ENCODE assay signal across 8 cellular contexts in genomic region chrX:53081925-53082772, GRCh38. TPM values are rescaled to one million over a fixed set of nuclear protein-coding genes. Genes with fewer than 3 reads are reported as not detected.
A peak's percentile ranks its signal among the peaks of the same experiment; 100 is the strongest.
DNase-seq lines count a peak whose midpoint lies in the region; ATAC-seq and TF ChIP-seq lines count a peak whose summit lies in the region.

TSS of gene TSPYL2 (plus strand) at chrX:53082367. CDS start at chrX:53082499, 132 bp downstream.

- TF ChIP-seq CTCF in GM13976 (IDR thresholded peaks at IDR 0.05; ENCODE audit: borderline replicate concordance, control extremely low read depth, extremely low read depth, insufficient read depth, missing control alignments) (no peak), upper lobe of right lung (IDR thresholded peaks at IDR 0.05) (no peak)

- in situ Hi-C loops in GM13976 (cut with MboI; ENCODE audit: low sequenced_read_pairs, unreplicated experiment): no loop called here

- ATAC-seq in HG02870 (IDR thresholded peaks at IDR 0.05; ENCODE audit: unreplicated experiment) (peak; percentile 89), left cardiac atrium (peak; percentile 96 to 97), upper lobe of right lung (peak; percentile 97)

- no peaks in the 10 kb centered on the region for H3K4me1 ChIP-seq in upper lobe of right lung

- no peaks in the 10 kb centered on the region for H3K27me3 ChIP-seq in upper lobe of right lung

- peak within 1 kb of the TSS; percentile 89 for H3K27ac ChIP-seq in upper lobe of right lung

- peak within 1 kb of the TSS; percentile 63 for H3K4me3 ChIP-seq in upper lobe of right lung

- peaks cover 15% of the 10 kb centered on the region for H3K36me3 ChIP-seq in upper lobe of right lung

- H3K9me3 ChIP-seq in upper lobe of right lung: no peaks in the 10 kb centered on the region

- intact Hi-C loops in T-helper 1 cell treated with Interleukin-12 subunit alpha and Interleukin-12 subunit beta and Interleukin-4 antibody, amounts not matched to agents 30 ng/mL and 1 ng/mL, for 36 hours (cut with micrococcal nuclease): loop anchor here (1.0 to 10.0 kb wide), 9 partner anchors 11 to 1923 kb away; partner anchors contain the start of genes APEX2, HUWE1, PHF8 and RIBC1
- intact Hi-C loops in left cardiac atrium (cut with DNase I) (no loop called here), posterior vena cava (cut with DNase I) (no loop called here), upper lobe of right lung (cut with DNase I) (no loop called here)

- DNase-seq in GM13976 (ENCODE audit: low spot score) (peak; percentile 93), NCI-H146 treated with DMSO at 0.1 percent for 48 hours (lab: John Stamatoyannopoulos, UW; ENCODE audit: unreplicated experiment) (peak; percentile 90), amniotic epithelial cell (ENCODE audit: low read depth) (peak; percentile 97), left cardiac atrium (peak; percentile 93), posterior vena cava (ENCODE audit: low spot score) (peak; percentile 98), upper lobe of right lung (peak; percentile 96)

RNA-seq across cellular contexts. Expression of gene TSPYL2, which starts in this region (rescaled TPM):
- 20.9 and 21.0 TPM in 2 replicates for total RNA-seq in T-helper 1 cell treated with Interleukin-12 subunit alpha and Interleukin-12 subunit beta and Interleukin-4 antibody, amounts not matched to agents 30 ng/mL and 1 ng/mL, for 36 hours
- total RNA-seq in left cardiac atrium: 10 to 100 TPM; 33.5 to 37.4 TPM
- total RNA-seq in posterior vena cava: 10 to 100 TPM; 59.3 to 67.9 TPM
- total RNA-seq in upper lobe of right lung: 44.4 TPM

Comparison
In these comparisons a context has a peak if more than half of its experiments do, and no peak if none do; other contexts are left out.
1. Peak in every context shown above with its lines: DNase-seq, ATAC-seq, H3K4me3 ChIP-seq and H3K27ac ChIP-seq.